ENCODE assay signal across 1 cellular context in the genomic region with DNA sequence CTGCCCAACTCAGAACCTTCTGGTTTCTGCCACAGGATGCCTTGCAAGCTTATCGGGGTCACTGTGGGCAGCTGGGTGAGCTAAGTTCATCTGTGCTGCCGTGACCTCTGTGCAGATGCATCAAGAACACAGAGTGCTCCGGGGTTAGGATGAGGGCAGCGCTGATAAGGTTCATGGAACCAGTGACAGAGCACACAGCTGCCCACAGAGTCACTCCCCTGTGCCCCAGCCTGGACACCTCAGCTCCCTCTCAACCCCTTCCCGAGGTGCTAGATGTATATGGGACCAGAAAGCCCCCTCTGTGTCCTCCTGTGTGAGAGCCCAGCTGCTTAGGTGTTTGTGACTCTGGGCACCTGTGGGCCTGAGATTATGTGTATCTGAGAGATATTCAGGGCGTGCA.
TF ChIP-seq lines count a peak whose summit lies in the region.

No MANE protein-coding gene starts in this region.

TF ChIP-seq in K562, 482 proteins besides CTCF, POLR2A, EP300 and RAD21:
- peak in 1 of 2 experiments; percentile 23; a peak in 1 of 4 replicates for TF ChIP-seq HDAC1 (IDR thresholded peaks at IDR 0.05)
- TF ChIP-seq CTBP1 (IDR thresholded peaks at IDR 0.05; ENCODE audit: borderline replicate concordance) = peak; percentile 39; the same call in 1 of the 2 replicates
- TF ChIP-seq TFAM (CRISPR knock-in tag; conservative IDR thresholded peaks at IDR 0.05) = no peak
- TF ChIP-seq MTA2 (IDR thresholded peaks at IDR 0.05; ENCODE audit: low read depth) = no peak
- TF ChIP-seq RCOR1 (IDR thresholded peaks at IDR 0.05; ENCODE audit: borderline replicate concordance in 1 of 2, low read depth in 2 of 2, low read length in 2 of 2) = peak in 1 of 2 experiments; percentile 79; a peak in 2 of 4 replicates
- TF ChIP-seq ESRRA (IDR thresholded peaks at IDR 0.05; ENCODE audit: borderline replicate concordance, low read depth) = peak; percentile 77
- TF ChIP-seq NR2C2 (CRISPR knock-in tag; IDR thresholded peaks at IDR 0.05) = no peak
- peak; percentile 78 for TF ChIP-seq NR2C2 (tag; IDR thresholded peaks at IDR 0.05)
- no peak for TF ChIP-seq BMI1 (IDR thresholded peaks at IDR 0.05; ENCODE audit: low read length)
- TF ChIP-seq CBFA2T2 (conservative IDR thresholded peaks at IDR 0.05) = peak; percentile 50
- TF ChIP-seq, protein P1, sequence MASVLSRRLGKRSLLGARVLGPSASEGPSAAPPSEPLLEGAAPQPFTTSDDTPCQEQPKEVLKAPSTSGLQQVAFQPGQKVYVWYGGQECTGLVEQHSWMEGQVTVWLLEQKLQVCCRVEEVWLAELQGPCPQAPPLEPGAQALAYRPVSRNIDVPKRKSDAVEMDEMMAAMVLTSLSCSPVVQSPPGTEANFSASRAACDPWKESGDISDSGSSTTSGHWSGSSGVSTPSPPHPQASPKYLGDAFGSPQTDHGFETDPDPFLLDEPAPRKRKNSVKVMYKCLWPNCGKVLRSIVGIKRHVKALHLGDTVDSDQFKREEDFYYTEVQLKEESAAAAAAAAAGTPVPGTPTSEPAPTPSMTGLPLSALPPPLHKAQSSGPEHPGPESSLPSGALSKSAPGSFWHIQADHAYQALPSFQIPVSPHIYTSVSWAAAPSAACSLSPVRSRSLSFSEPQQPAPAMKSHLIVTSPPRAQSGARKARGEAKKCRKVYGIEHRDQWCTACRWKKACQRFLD (CRISPR knock-in tag; IDR thresholded peaks at IDR 0.05) = 0 out of 2 replicates have a peak, but pooled peaks have one; percentile 55
- no peak for TF ChIP-seq FOXA1 (IDR thresholded peaks at IDR 0.05; ENCODE audit: borderline replicate concordance)
- no peak for TF ChIP-seq XRCC5 (IDR thresholded peaks at IDR 0.05; ENCODE audit: low read depth, low read length)
- no peak for TF ChIP-seq ETS2 (tag; IDR thresholded peaks at IDR 0.05; ENCODE audit: borderline replicate concordance, poor library complexity, severe bottlenecking)
- peak; percentile 46 for TF ChIP-seq CREM (IDR thresholded peaks at IDR 0.05; ENCODE audit: low read depth)
- TF ChIP-seq HCFC1 (IDR thresholded peaks at IDR 0.05; ENCODE audit: low read depth, low read length) = no peak
- TF ChIP-seq, protein P2, sequence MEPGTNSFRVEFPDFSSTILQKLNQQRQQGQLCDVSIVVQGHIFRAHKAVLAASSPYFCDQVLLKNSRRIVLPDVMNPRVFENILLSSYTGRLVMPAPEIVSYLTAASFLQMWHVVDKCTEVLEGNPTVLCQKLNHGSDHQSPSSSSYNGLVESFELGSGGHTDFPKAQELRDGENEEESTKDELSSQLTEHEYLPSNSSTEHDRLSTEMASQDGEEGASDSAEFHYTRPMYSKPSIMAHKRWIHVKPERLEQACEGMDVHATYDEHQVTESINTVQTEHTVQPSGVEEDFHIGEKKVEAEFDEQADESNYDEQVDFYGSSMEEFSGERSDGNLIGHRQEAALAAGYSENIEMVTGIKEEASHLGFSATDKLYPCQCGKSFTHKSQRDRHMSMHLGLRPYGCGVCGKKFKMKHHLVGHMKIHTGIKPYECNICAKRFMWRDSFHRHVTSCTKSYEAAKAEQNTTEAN (CRISPR knock-in tag; IDR thresholded peaks at IDR 0.05) = no peak
- TF ChIP-seq ARID1B (IDR thresholded peaks at IDR 0.05) = peak; percentile 30; the same call in 1 of the 2 replicates
- no peak for TF ChIP-seq MCM5 (IDR thresholded peaks at IDR 0.05; ENCODE audit: low read depth)
- peak; percentile 26; the same call in 1 of the 2 replicates for TF ChIP-seq FOSL1 (tag; conservative IDR thresholded peaks at IDR 0.05)
- no peak for TF ChIP-seq JUND (IDR thresholded peaks at IDR 0.05; ENCODE audit: borderline replicate concordance, low read depth, low read length)
- peak; percentile 53; the same call in 1 of the 3 replicates for TF ChIP-seq JUND (tag; IDR thresholded peaks at IDR 0.05; ENCODE audit: borderline replicate concordance, low read depth, low read length)
- TF ChIP-seq TCF3 (CRISPR knock-in tag; IDR thresholded peaks at IDR 0.05) = peak; percentile 21; the same call in 1 of the 2 replicates
- TF ChIP-seq CBFA2T3 (IDR thresholded peaks at IDR 0.05) = peak; percentile 59
- no peak for TF ChIP-seq RFX5 (IDR thresholded peaks at IDR 0.05; ENCODE audit: low read depth, low read length)
- peak in 1 of 2 experiments; percentile 45; a peak in 1 of 4 replicates for TF ChIP-seq KDM1A (IDR thresholded peaks at IDR 0.05)
- TF ChIP-seq MYNN (IDR thresholded peaks at IDR 0.05) = peak; percentile 48; the same call in 1 of the 2 replicates
- no peak for TF ChIP-seq MYNN (CRISPR knock-in tag; IDR thresholded peaks at IDR 0.05)
- peak; percentile 25; the same call in 1 of the 2 replicates for TF ChIP-seq NR2C1 (IDR thresholded peaks at IDR 0.05)
- TF ChIP-seq NR2C1 (tag; IDR thresholded peaks at IDR 0.05) = peak; percentile 82
- TF ChIP-seq, protein P3, sequence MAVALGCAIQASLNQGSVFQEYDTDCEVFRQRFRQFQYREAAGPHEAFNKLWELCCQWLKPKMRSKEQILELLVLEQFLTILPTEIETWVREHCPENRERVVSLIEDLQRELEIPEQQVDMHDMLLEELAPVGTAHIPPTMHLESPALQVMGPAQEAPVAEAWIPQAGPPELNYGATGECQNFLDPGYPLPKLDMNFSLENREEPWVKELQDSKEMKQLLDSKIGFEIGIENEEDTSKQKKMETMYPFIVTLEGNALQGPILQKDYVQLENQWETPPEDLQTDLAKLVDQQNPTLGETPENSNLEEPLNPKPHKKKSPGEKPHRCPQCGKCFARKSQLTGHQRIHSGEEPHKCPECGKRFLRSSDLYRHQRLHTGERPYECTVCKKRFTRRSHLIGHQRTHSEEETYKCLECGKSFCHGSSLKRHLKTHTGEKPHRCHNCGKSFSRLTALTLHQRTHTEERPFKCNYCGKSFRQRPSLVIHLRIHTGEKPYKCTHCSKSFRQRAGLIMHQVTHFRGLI (CRISPR knock-in tag; IDR thresholded peaks at IDR 0.05) = 0 out of 2 replicates have a peak, but pooled peaks have one; percentile 31
- TF ChIP-seq, protein P4, sequence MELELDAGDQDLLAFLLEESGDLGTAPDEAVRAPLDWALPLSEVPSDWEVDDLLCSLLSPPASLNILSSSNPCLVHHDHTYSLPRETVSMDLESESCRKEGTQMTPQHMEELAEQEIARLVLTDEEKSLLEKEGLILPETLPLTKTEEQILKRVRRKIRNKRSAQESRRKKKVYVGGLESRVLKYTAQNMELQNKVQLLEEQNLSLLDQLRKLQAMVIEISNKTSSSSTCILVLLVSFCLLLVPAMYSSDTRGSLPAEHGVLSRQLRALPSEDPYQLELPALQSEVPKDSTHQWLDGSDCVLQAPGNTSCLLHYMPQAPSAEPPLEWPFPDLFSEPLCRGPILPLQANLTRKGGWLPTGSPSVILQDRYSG (tag; conservative IDR thresholded peaks at IDR 0.05; ENCODE audit: low read depth) = no peak
TF ChIP-seq in K562: peak in this region for 17.
